Comparison of ENCODE assay signal across 1 cellular context in the genomic region with DNA sequence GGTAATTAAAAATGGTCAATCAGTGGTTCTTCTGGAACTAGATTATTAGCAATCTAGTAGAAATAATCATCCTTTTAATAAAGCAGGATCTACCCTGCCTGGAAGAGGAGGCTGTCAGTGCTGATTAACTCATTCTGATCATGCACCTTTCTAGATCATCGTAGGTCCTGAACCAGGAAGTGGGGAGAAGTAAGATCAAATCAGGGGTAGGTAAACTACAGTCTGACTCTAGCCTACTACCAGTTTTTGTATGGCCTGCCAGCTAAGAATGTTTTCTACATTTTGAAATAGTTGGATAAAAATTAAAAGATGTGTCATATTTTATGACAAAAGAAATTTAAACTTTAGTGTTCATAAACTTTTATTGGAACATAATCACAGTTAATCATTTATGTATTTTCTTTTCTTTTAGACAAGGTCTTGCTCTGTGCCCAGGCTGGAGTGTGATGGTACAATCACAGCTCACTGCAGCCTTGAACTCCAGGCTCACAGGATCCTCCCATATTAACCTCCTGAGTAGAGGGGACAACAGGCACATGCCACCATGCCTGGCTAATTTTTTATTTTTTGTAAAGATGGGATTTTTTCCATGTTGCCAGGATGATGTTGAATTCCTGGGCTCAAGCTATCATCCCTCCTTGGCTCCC.
TF ChIP-seq lines count a peak whose summit lies in the region.

No MANE protein-coding gene starts in this region.

TF ChIP-seq in SK-N-SH, 30 proteins besides CTCF, POLR2A, EP300 and RAD21 (continued from another document):
- TF ChIP-seq, protein P1, sequence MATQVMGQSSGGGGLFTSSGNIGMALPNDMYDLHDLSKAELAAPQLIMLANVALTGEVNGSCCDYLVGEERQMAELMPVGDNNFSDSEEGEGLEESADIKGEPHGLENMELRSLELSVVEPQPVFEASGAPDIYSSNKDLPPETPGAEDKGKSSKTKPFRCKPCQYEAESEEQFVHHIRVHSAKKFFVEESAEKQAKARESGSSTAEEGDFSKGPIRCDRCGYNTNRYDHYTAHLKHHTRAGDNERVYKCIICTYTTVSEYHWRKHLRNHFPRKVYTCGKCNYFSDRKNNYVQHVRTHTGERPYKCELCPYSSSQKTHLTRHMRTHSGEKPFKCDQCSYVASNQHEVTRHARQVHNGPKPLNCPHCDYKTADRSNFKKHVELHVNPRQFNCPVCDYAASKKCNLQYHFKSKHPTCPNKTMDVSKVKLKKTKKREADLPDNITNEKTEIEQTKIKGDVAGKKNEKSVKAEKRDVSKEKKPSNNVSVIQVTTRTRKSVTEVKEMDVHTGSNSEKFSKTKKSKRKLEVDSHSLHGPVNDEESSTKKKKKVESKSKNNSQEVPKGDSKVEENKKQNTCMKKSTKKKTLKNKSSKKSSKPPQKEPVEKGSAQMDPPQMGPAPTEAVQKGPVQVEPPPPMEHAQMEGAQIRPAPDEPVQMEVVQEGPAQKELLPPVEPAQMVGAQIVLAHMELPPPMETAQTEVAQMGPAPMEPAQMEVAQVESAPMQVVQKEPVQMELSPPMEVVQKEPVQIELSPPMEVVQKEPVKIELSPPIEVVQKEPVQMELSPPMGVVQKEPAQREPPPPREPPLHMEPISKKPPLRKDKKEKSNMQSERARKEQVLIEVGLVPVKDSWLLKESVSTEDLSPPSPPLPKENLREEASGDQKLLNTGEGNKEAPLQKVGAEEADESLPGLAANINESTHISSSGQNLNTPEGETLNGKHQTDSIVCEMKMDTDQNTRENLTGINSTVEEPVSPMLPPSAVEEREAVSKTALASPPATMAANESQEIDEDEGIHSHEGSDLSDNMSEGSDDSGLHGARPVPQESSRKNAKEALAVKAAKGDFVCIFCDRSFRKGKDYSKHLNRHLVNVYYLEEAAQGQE (IDR thresholded peaks at IDR 0.05; ENCODE audit: low read depth, low read length): no peak
- TF ChIP-seq MXI1 (IDR thresholded peaks at IDR 0.05; ENCODE audit: low read depth, low read length): no peak
- no peak for TF ChIP-seq TCF12 (IDR thresholded peaks at IDR 0.05)
- no peak for TF ChIP-seq GABPA (IDR thresholded peaks at IDR 0.05; ENCODE audit: low read depth)
- no peak for TF ChIP-seq MEF2A (IDR thresholded peaks at IDR 0.05; ENCODE audit: borderline replicate concordance, low read depth)
- no peak for TF ChIP-seq JUND (IDR thresholded peaks at IDR 0.05)
- no peak for TF ChIP-seq RXRA (IDR thresholded peaks at IDR 0.05; ENCODE audit: borderline replicate concordance, low read depth)
- no peak for TF ChIP-seq FOXJ3 (CRISPR knock-in tag; IDR thresholded peaks at IDR 0.05)
- TF ChIP-seq, protein P2, sequence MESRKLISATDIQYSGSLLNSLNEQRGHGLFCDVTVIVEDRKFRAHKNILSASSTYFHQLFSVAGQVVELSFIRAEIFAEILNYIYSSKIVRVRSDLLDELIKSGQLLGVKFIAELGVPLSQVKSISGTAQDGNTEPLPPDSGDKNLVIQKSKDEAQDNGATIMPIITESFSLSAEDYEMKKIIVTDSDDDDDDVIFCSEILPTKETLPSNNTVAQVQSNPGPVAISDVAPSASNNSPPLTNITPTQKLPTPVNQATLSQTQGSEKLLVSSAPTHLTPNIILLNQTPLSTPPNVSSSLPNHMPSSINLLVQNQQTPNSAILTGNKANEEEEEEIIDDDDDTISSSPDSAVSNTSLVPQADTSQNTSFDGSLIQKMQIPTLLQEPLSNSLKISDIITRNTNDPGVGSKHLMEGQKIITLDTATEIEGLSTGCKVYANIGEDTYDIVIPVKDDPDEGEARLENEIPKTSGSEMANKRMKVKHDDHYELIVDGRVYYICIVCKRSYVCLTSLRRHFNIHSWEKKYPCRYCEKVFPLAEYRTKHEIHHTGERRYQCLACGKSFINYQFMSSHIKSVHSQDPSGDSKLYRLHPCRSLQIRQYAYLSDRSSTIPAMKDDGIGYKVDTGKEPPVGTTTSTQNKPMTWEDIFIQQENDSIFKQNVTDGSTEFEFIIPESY (IDR thresholded peaks at IDR 0.05; ENCODE audit: borderline replicate concordance, low read depth): no peak
- no peak for TF ChIP-seq FOSL2 (IDR thresholded peaks at IDR 0.05; ENCODE audit: borderline replicate concordance, low read depth)
- TF ChIP-seq SMC3 (IDR thresholded peaks at IDR 0.05; ENCODE audit: low read depth, low read length): no peak
- TF ChIP-seq NRF1 (IDR thresholded peaks at IDR 0.05; ENCODE audit: low read depth, low read length): no peak
- TF ChIP-seq CHD2 (IDR thresholded peaks at IDR 0.05; ENCODE audit: low read length, partially characterized antibody): no peak
- TF ChIP-seq, protein P3, sequence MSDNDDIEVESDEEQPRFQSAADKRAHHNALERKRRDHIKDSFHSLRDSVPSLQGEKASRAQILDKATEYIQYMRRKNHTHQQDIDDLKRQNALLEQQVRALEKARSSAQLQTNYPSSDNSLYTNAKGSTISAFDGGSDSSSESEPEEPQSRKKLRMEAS (IDR thresholded peaks at IDR 0.05; ENCODE audit: low read depth): no peak
- TF ChIP-seq GATA2 (CRISPR knock-in tag; IDR thresholded peaks at IDR 0.05): no peak
- no peak for TF ChIP-seq YY1 (IDR thresholded peaks at IDR 0.05; ENCODE audit: low read depth)
- no peak for TF ChIP-seq ELF1 (IDR thresholded peaks at IDR 0.05)
- no peak for TF ChIP-seq NFIC (IDR thresholded peaks at IDR 0.05; ENCODE audit: borderline replicate concordance)
TF ChIP-seq in SK-N-SH: peak in this region for 0.
